ENCODE assay signal across 10 cellular contexts in genomic region chr9:32218100-32218767, GRCh38.
DNase-seq lines count a peak whose midpoint lies in the region; ATAC-seq lines count a peak whose summit lies in the region.
"Had no signal": no experiment of that assay in that cellular context is flagged by ENCODE, and none has a peak within 500 bp of the region (broad histone marks: within the 10 kb centered on the region; RNA-seq: fewer than 3 reads in every experiment).

No MANE protein-coding gene starts in this region.

- no peak for DNase-seq in putamen (ENCODE audit: low spot score)
- no peak for DNase-seq in NCI-H82 treated with DMSO at 0.1 percent for 48 hours (lab: John Stamatoyannopoulos, UW; ENCODE audit: unreplicated experiment)
- no peak for DNase-seq in cerebellum (ENCODE audit: low spot score)
- no peak for DNase-seq in stimulated activated naive CD4-positive, alpha-beta T cell (lab: John Stamatoyannopoulos, UW)
- DNase-seq: stomach, WERI-Rb-1 had no signal

- ATAC-seq in GM18499 (IDR thresholded peaks at IDR 0.05; ENCODE audit: insufficient read depth, unreplicated experiment) (peak; percentile 100), GM19463 (IDR thresholded peaks at IDR 0.05; ENCODE audit: unreplicated experiment) (peak; percentile 98), HG02884 (IDR thresholded peaks at IDR 0.05; ENCODE audit: unreplicated experiment) (peak; percentile 100), HG03558 (IDR thresholded peaks at IDR 0.05; ENCODE audit: extremely low read depth, unreplicated experiment) (peak; percentile 100)
